In the genomic region with DNA sequence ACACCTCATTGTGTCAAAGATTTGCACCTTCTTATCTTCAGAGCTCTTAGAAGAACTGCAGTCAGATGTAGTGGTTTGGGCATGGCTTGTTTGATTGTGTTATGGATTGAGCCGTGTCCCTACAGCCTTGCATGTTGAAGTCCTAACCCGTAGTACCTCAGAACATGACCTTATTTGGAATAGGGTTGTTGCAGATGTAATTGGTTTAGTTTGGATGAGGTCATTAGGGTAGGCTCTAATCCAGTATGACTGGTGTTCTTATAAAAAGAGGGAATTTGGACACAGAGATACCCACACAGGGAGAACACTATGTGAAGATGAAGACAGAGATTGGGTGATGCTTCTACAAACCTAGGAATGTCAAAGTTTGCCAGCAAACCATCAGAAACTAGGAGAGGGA, we compare ENCODE assay signal across 18 cellular contexts.
"Had no signal": no experiment of that assay in that cellular context is flagged by ENCODE, and none has a peak within 500 bp of the region (broad histone marks: within the 10 kb centered on the region; RNA-seq: fewer than 3 reads in every experiment).

No MANE protein-coding gene starts in this region.

- H2AFZ ChIP-seq: hepatocyte had no signal

- ATAC-seq: esophagus mucosa; foreskin keratinocyte; naive thymus-derived CD4-positive, alpha-beta T cell; psoas muscle had no signal

- DNase-seq: cortex of kidney; dorsolateral prefrontal cortex; effector CD8-positive, alpha-beta T cell; foreskin keratinocyte; kidney glomerular epithelial cell; naive thymus-derived CD4-positive, alpha-beta T cell; nephron progenitor cell; psoas muscle; retina; sigmoid colon; small intestine; stimulated activated CD4-positive, alpha-beta T cell treated with anti-CD3 and anti-CD28 coated beads, Interleukin-12 subunit alpha, Interleukin-12 subunit beta, amount 100 ng/mL, for 4 hours; stimulated activated naive CD4-positive, alpha-beta T cell; trophoblast cell had no signal

- H3K4me1 ChIP-seq: foreskin keratinocyte, sigmoid colon had no signal

- H3K79me2 ChIP-seq: hepatocyte had no signal

- H3K4me2 ChIP-seq: hepatocyte had no signal

- H3K27me3 ChIP-seq: dorsolateral prefrontal cortex, foreskin keratinocyte, hepatocyte, sigmoid colon had no signal

- H3K4me3 ChIP-seq: dorsolateral prefrontal cortex, hepatocyte, psoas muscle, sigmoid colon had no signal

- H3K36me3 ChIP-seq: sigmoid colon had no signal

- H3K27ac ChIP-seq: dorsolateral prefrontal cortex, foreskin keratinocyte, hepatocyte, psoas muscle, sigmoid colon had no signal

- FAIRE-seq: endometrium, small intestine, urothelium cell line had no signal

- H3K9me3 ChIP-seq: psoas muscle, sigmoid colon had no signal
